8 cellular contexts compared by ENCODE assay signal in the genomic region with DNA sequence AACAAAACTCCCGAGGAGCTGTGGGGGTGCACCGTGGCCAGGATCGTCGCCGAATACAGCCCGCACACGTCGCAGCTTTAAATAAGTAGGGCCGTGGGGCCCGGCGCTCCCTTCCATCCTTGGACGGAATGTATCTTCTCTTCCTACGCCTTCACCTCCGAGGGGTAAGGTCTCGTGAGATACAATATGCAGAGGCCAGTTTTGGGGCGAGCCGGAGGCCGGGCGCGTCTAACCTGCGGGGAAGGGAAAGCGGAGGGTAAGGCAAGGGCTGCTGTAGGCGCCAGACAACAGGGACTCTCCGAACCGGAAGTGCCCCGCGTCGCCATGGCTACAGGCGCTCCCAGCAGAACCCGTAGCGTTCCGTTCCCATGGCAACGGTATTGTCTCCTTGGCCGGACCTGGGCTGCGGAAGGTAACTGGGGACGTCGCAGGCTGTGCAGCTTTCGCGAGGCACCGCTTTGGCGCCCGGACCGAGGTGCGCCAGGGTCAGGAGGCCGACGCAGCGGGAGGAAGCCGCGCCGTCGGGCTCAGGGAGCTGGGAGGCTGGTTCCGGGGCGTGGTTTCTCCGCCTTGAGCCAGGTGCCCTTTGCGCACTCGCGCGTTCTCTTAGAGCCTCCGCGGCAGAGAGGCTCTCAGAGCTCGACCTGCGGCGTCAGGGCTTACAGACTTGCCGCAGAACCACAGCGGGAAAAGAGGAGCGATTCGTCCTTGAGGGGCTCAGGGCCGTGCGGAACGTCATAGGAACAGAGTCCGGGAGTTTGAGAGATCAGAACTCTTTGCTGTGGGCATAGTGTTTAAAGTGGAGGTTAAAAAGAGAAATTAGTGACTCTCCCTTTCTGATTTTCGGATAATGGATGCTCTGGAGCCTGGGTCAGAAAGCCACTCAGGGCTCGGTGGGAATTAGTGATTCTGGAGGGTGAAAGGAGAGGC. TPM values are rescaled to one million over a fixed set of nuclear protein-coding genes. Genes with fewer than 3 reads are reported as not detected.
DNase-seq lines count a peak whose midpoint lies in the region; ATAC-seq and TF ChIP-seq lines count a peak whose summit lies in the region.

A gene with protein sequence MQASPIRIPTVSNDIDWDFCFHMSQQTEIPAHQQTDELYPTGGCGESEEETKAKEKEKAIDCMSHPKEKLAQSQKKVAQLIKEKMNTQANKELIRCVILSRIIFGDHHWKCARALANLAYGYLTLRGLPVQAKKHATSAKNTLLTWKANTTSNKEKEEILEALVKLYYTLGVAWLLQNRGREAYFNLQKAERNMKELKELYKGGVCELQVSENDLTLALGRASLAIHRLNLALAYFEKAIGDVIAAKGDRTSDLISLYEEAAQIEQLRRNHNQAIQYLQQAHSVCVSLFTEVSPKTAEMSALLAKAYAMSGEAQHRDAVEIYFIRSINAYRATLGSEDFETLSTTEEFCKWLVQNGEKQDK (plus strand): TSS at position 380 of the 930 bp plus-strand sequence. CDS start 1,508 bp downstream, outside the sequence.

- H3K27ac Mint-ChIP-seq in chondrocyte (ENCODE audit: unreplicated experiment) = peak within 1 kb of the TSS; percentile 86

- H3K36me3 Mint-ChIP-seq in chondrocyte (ENCODE audit: low read depth) = peaks cover 3% of the 10 kb centered on the region

- TF ChIP-seq CTCF in chondrocyte (IDR thresholded peaks at IDR 0.05) = no peak

- no peaks in the 10 kb centered on the region for H3K9me3 Mint-ChIP-seq in chondrocyte (ENCODE audit: low read depth)

- H3K4me3 Mint-ChIP-seq in chondrocyte (ENCODE audit: unreplicated experiment) = peak within 1 kb of the TSS; percentile 91

- H3K4me1 Mint-ChIP-seq in chondrocyte (ENCODE audit: low read depth) = peaks cover 20% of the 10 kb centered on the region

- ATAC-seq in HG03064 (IDR thresholded peaks at IDR 0.05; ENCODE audit: low read depth, unreplicated experiment) = peak; percentile 99

- H3K27me3 Mint-ChIP-seq in chondrocyte (ENCODE audit: low read depth) = no peaks in the 10 kb centered on the region

- peak; percentile 71 for DNase-seq in SIG-M5 treated with dmso at 0.1 percent for 504 hours (lab: John Stamatoyannopoulos, UW; ENCODE audit: unreplicated experiment)
- DNase-seq in SIG-M5 (lab: John Stamatoyannopoulos, UW) = no peak
- DNase-seq in NCI-H2107 treated with DMSO at 0.1 percent for 48 hours (lab: John Stamatoyannopoulos, UW; ENCODE audit: unreplicated experiment) = peak; percentile 69
- DNase-seq in activated CD4-positive, alpha-beta T cell treated with anti-CD3 and anti-CD28 coated beads for 24 hours (ENCODE audit: low read depth in 2 of 2) = peak; percentile 77 to 80
- DNase-seq in chondrocyte (ENCODE audit: low spot score) = peak; percentile 96
- DNase-seq in kidney tubule cell (ENCODE audit: low spot score) = peak; percentile 92
- DNase-seq in stimulated activated CD4-positive, alpha-beta T cell treated with anti-CD3 and anti-CD28 coated beads, Interleukin-15, amount 100 ng/mL, for 48 hours (ENCODE audit: low read depth in 2 of 2) = peak; percentile 81

RNA-seq across cellular contexts. Expression of the gene that starts here (rescaled TPM):
- total RNA-seq in chondrocyte = 1.0 TPM in 1 of 3 replicates, not detected in the others
